Comparison of ENCODE assay signal across 8 cellular contexts in genomic region chr2:61853848-61854434, GRCh38. TPM values are rescaled to one million over a fixed set of nuclear protein-coding genes. Genes with fewer than 3 reads are reported as not detected.
DNase-seq lines count a peak whose midpoint lies in the region; ATAC-seq, FAIRE-seq and TF ChIP-seq lines count a peak whose summit lies in the region.

A gene with protein sequence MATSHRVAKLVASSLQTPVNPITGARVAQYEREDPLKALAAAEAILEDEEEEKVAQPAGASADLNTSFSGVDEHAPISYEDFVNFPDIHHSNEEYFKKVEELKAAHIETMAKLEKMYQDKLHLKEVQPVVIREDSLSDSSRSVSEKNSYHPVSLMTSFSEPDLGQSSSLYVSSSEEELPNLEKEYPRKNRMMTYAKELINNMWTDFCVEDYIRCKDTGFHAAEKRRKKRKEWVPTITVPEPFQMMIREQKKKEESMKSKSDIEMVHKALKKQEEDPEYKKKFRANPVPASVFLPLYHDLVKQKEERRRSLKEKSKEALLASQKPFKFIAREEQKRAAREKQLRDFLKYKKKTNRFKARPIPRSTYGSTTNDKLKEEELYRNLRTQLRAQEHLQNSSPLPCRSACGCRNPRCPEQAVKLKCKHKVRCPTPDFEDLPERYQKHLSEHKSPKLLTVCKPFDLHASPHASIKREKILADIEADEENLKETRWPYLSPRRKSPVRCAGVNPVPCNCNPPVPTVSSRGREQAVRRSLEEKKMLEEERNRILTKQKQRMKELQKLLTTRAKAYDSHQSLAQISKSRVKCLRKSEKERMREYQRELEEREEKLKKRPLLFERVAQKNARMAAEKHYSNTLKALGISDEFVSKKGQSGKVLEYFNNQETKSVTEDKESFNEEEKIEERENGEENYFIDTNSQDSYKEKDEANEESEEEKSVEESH (minus strand): TSS chr2:61854060. CDS start chr2:61854041, 19 bp downstream.

- H2AFZ ChIP-seq in endothelial cell of umbilical vein (ENCODE audit: low read depth, low read length), result peak within 1 kb of the TSS; percentile 96

- H3K27me3 Mint-ChIP-seq in Calu3 (ENCODE audit: unreplicated experiment), result no peaks in the 10 kb centered on the region

- no peaks in the 10 kb centered on the region for H3K79me2 ChIP-seq in endothelial cell of umbilical vein (ENCODE audit: control insufficient read depth, insufficient read depth, low read length)

- peak within 1 kb of the TSS; percentile 93 for H3K4me2 ChIP-seq in endothelial cell of umbilical vein (ENCODE audit: insufficient read depth, low read length)

- H3K9me3 ChIP-seq in endothelial cell of umbilical vein (replicated peaks; ENCODE audit: control insufficient read depth, insufficient read depth, low read length), result no peaks in the 10 kb centered on the region

- no peaks in the 10 kb centered on the region for H4K20me1 ChIP-seq in endothelial cell of umbilical vein (replicated peaks; ENCODE audit: control insufficient read depth, extremely low read depth, insufficient read depth, low read length)

- POLR2A ChIA-PET in endothelial cell of umbilical vein (lab: Charles Lee), result no interaction called here

- TF ChIP-seq CTCF in Calu3 (IDR thresholded peaks at IDR 0.05; ENCODE audit: unreplicated experiment) (no peak), endothelial cell of umbilical vein (IDR thresholded peaks at IDR 0.05; ENCODE audit: extremely low read depth in 1 of 2, insufficient read depth in 1 of 2, low read depth in 1 of 2, low read length in 2 of 2) (no peak)

- H3K27me3 ChIP-seq in endothelial cell of umbilical vein (ENCODE audit: control insufficient read depth in 2 of 2, insufficient read depth in 2 of 2, low read length in 2 of 2), result no peaks in the 10 kb centered on the region

- intact Hi-C loops in Calu3 (cut with micrococcal nuclease; ENCODE audit: unreplicated experiment), result loop anchor here (5.0 kb wide), 1 partner anchor 317 kb away; the partner anchor contains the start of gene XPO1
- intact Hi-C loops in endothelial cell of umbilical vein (cut with micrococcal nuclease), result loop anchor here (1.0 to 10.0 kb wide), 3 partner anchors 35 to 159 kb away; partner anchors contain the start of gene CCT4

- H3K4me1 Mint-ChIP-seq in Calu3 (ENCODE audit: low read depth, unreplicated experiment), result no peaks in the 10 kb centered on the region

- peak within 1 kb of the TSS; percentile 80 for H3K27ac Mint-ChIP-seq in Calu3 (ENCODE audit: unreplicated experiment)

- H3K9ac ChIP-seq in endothelial cell of umbilical vein (replicated peaks; ENCODE audit: extremely low read depth, insufficient read depth, low read length), result peak within 1 kb of the TSS; percentile 46

- dilution Hi-C loops in endothelial cell of umbilical vein (cut with MboI; ENCODE audit: extremely low pct_ligation_motif_present, low sequenced_read_pairs), result no loop called here

- peak; percentile 76 for ATAC-seq in GM21390 (IDR thresholded peaks at IDR 0.05; ENCODE audit: unreplicated experiment)

- TF ChIP-seq POLR2A in endothelial cell of umbilical vein (IDR thresholded peaks at IDR 0.05; ENCODE audit: low read depth, low read length), result no peak

- H3K27ac ChIP-seq in endothelial cell of umbilical vein (ENCODE audit: insufficient read depth, low read depth, low read length), result peak within 1 kb of the TSS; percentile 43

- no peaks in the 10 kb centered on the region for H3K9me3 Mint-ChIP-seq in Calu3 (ENCODE audit: low read depth, unreplicated experiment)

- no TSS peak for BruUV-seq in Calu3 (replicated peaks; lab: Mats Ljungman, UMichigan)
- BruUV-seq in endothelial cell of umbilical vein (replicated peaks; lab: Mats Ljungman, UMichigan), result no TSS peak

- peak within 1 kb of the TSS; percentile 57 to 93 (median 74) for H3K4me3 ChIP-seq in endothelial cell of umbilical vein (replicated peaks in 1 of 3; ENCODE audit: insufficient read depth in 1 of 3, low read depth in 1 of 3, low read length in 3 of 3)

- CTCF ChIA-PET in Calu3 (lab: Charles Lee) (interaction anchor here (0.5 to 1.5 kb wide), 4 partner anchors 15 to 709 kb away, joined by 3 read pairs; no protein-coding TSS in a partner anchor), endothelial cell of umbilical vein (lab: Charles Lee) (interaction anchor here (1.5 kb wide), 1 partner anchor 11 kb away, joined by 4 read pairs; no protein-coding TSS in a partner anchor)

- FAIRE-seq in HTR-8/SVneo (lab: Jason Lieb, UNC), result no peak
- FAIRE-seq in endothelial cell of umbilical vein (lab: Jason Lieb, UNC), result no peak

- peak within 1 kb of the TSS; percentile 78 for H3K4me3 Mint-ChIP-seq in Calu3 (ENCODE audit: low read depth, unreplicated experiment)

- peaks cover 5% of the 10 kb centered on the region for H3K4me1 ChIP-seq in endothelial cell of umbilical vein (ENCODE audit: control insufficient read depth, extremely low read depth, insufficient read depth, low read length)

- H3K36me3 Mint-ChIP-seq in Calu3 (ENCODE audit: insufficient read depth, unreplicated experiment), result peaks cover 25% of the 10 kb centered on the region

- no peaks in the 10 kb centered on the region for H3K36me3 ChIP-seq in endothelial cell of umbilical vein (ENCODE audit: control insufficient read depth in 2 of 2, extremely low read depth in 1 of 2, insufficient read depth in 2 of 2, low read length in 2 of 2)

- DNase-seq in Calu3, result peak; percentile 87
- peak; percentile 92 for DNase-seq in HTR-8/SVneo (ENCODE audit: insufficient read length, low spot score)
- peak; percentile 59 for DNase-seq in NOMO-1 treated with dmso at 0.1 percent for 144 hours (lab: John Stamatoyannopoulos, UW; ENCODE audit: unreplicated experiment)
- DNase-seq in activated CD8-positive, alpha-beta memory T cell treated with anti-CD3 and anti-CD28 coated beads, Interleukin-2, amount 50 U/mL, for 4 hours, result peak; percentile 77
- peak; percentile 91 for DNase-seq in endothelial cell of umbilical vein (ENCODE audit: low read depth, low spot score)
- DNase-seq in midbrain (lab: John Stamatoyannopoulos, UW), result peak; percentile 94
- DNase-seq in stimulated activated CD8-positive, alpha-beta memory T cell treated with anti-CD3 and anti-CD28 coated beads, Interleukin-15, amount 100 ng/mL, for 48 hours (ENCODE audit: low read depth in 2 of 2), result peak; percentile 77 to 78

- no peaks in the 10 kb centered on the region for H3K9me1 ChIP-seq in endothelial cell of umbilical vein (replicated peaks; ENCODE audit: control insufficient read depth, extremely low read depth, insufficient read depth, low read length)

TF ChIP-seq in endothelial cell of umbilical vein, 7 proteins besides CTCF, POLR2A, EP300 and RAD21:
- no peak for TF ChIP-seq MYC (IDR thresholded peaks at IDR 0.05; ENCODE audit: low read depth, low read length)
- TF ChIP-seq POLR2AphosphoS5 (IDR thresholded peaks at IDR 0.05; ENCODE audit: insufficient read depth, low read depth, low read length), result peak; percentile 49

RNA-seq across cellular contexts. Expression of the gene that starts here (rescaled TPM):
- total RNA-seq in Calu3 (2022) (9.1 and 13.4 TPM in 2 replicates), endothelial cell of umbilical vein (5.9 and 6.1 TPM in 2 replicates)
- 0.57 and 0.81 TPM in 2 replicates for polyA plus RNA-seq in endothelial cell of umbilical vein
- polyA plus RNA-seq in endothelial cell of umbilical vein (2011; cell fraction: cytosol; rRNA removed), result 0.70 and 0.87 TPM in 2 replicates
- polyA plus RNA-seq in endothelial cell of umbilical vein (2011; cell fraction: nucleus; rRNA removed), result 3.0 and 3.7 TPM in 2 replicates
- polyA plus RNA-seq in endothelial cell of umbilical vein (2012), result 2.4 and 3.0 TPM in 2 replicates
- 0.51 and 0.90 TPM in 2 replicates for polyA minus RNA-seq in endothelial cell of umbilical vein
- polyA minus RNA-seq in endothelial cell of umbilical vein (2011; cell fraction: cytosol; rRNA and poly(A)+ RNA removed), result 0.51 TPM
- polyA minus RNA-seq in endothelial cell of umbilical vein (2011; cell fraction: nucleus; rRNA and poly(A)+ RNA removed), result 1.0 and 1.5 TPM in 2 replicates

Comparison
In these comparisons a context has a peak if more than half of its experiments do, and no peak if none do; other contexts are left out.
1. Peak in every context shown above with its lines: DNase-seq, ATAC-seq, H3K4me3 ChIP-seq and H3K27ac ChIP-seq.